In genomic region chr6:113694278-113695077, GRCh38 we compare ENCODE assay signal across 15 cellular contexts.
DNase-seq lines count a peak whose midpoint lies in the region; ATAC-seq and TF ChIP-seq lines count a peak whose summit lies in the region.
"Had no signal": no experiment of that assay in that cellular context is flagged by ENCODE, and none has a peak within 500 bp of the region (broad histone marks: within the 10 kb centered on the region; RNA-seq: fewer than 3 reads in every experiment).

No MANE protein-coding gene starts in this region.

- WGBS in GM23248 (ENCODE audit: low coverage in 1 of 2, low lambda C conversion rate in 2 of 2, missing lambda C conversion rate in 2 of 2), 2 experiments, result 26 to 40% methylated on average over 2 of the region's 2 CpGs
- 77% methylated on average over 2 of the region's 2 CpGs for WGBS in esophagus muscularis mucosa

- DNase-seq in GM23248 (peak; percentile 62), Panc1 (ENCODE audit: low read depth, low spot score) (peak; percentile 94), esophagus muscularis mucosa (ENCODE audit: extremely low spot score) (peak; percentile 17), DMS153 treated with DMSO at 0.1 percent for 48 hours (lab: John Stamatoyannopoulos, UW; ENCODE audit: unreplicated experiment) (no peak)
- DNase-seq in CD8-positive, alpha-beta T cell, result no peak
- DNase-seq: activated T-cell treated with anti-CD3 and anti-CD28 coated beads, Interleukin-2, amount 50 U/mL, for 72 hours; anterior cingulate cortex; effector memory CD4-positive, alpha-beta T cell; hippocampal formation; substantia nigra; T-cell had no signal

- peak overlapping the region; percentile 61 for H3K27ac ChIP-seq in GM23248
- no peak overlapping the region for H3K27ac ChIP-seq in Panc1 (ENCODE audit: low read length)
- H3K27ac ChIP-seq in esophagus muscularis mucosa (replicated peaks in 1 of 4), result no peak overlapping the region
- peak overlapping the region; percentile 56 for H3K27ac ChIP-seq in subcutaneous abdominal adipose tissue (ENCODE audit: low read depth, low read length)
- no peak overlapping the region for H3K27ac ChIP-seq in CD8-positive, alpha-beta T cell (ENCODE audit: low read depth, low read length)

- ATAC-seq in Panc1 (peak; percentile 71), GM19035 (IDR thresholded peaks at IDR 0.05; ENCODE audit: unreplicated experiment) (no peak)
- no peak for ATAC-seq in CD8-positive, alpha-beta T cell
- ATAC-seq: activated CD4-positive, CD25-positive, alpha-beta regulatory T cell treated with anti-CD3 and anti-CD28 coated beads, Interleukin-2, amount 50 U/mL, for 24 hours; activated T-cell treated with anti-CD3 and anti-CD28 coated beads, Interleukin-2, amount 50 U/mL, for 72 hours; T-cell had no signal

- H3K9ac ChIP-seq in GM23248 (peak overlapping the region; percentile 31; the same call in 1 of the 2 replicates), subcutaneous abdominal adipose tissue (ENCODE audit: low read length in 5 of 5) (no peak overlapping the region)

- H3K4me1 ChIP-seq in GM23248 (ENCODE audit: insufficient read depth), result peaks cover 57% of the 10 kb centered on the region
- no peaks in the 10 kb centered on the region for H3K4me1 ChIP-seq in Panc1 (ENCODE audit: control insufficient read depth, insufficient read depth, low read length)
- no peaks in the 10 kb centered on the region for H3K4me1 ChIP-seq in esophagus muscularis mucosa
- peaks cover 0 to 14% (median 6%) of the 10 kb centered on the region in 5 donors for H3K4me1 ChIP-seq in subcutaneous abdominal adipose tissue (ENCODE audit: control insufficient read depth in 5 of 5, insufficient read depth in 5 of 5, low read length in 5 of 5)
- H3K4me1 ChIP-seq in CD8-positive, alpha-beta T cell (ENCODE audit: insufficient read depth, low read length), result no peaks in the 10 kb centered on the region

- H3K36me3 ChIP-seq in GM23248 (ENCODE audit: low read depth) (no peaks in the 10 kb centered on the region), Panc1 (ENCODE audit: control insufficient read depth, insufficient read depth, low read length) (no peaks in the 10 kb centered on the region), esophagus muscularis mucosa (no peaks in the 10 kb centered on the region), subcutaneous abdominal adipose tissue (ENCODE audit: control insufficient read depth in 5 of 5, insufficient read depth in 5 of 5, low read length in 5 of 5) (no peaks in the 10 kb centered on the region)
- no peaks in the 10 kb centered on the region for H3K36me3 ChIP-seq in CD8-positive, alpha-beta T cell (ENCODE audit: insufficient read depth, low read length)

- H3K4me3 Mint-ChIP-seq in CD8-positive, alpha-beta T cell, result no peak overlapping the region
- H3K4me3 Mint-ChIP-seq: activated T-cell treated with anti-CD3 and anti-CD28 coated beads, Interleukin-2, amount 50 U/mL, for 72 hours; nephron; T-cell had no signal

- no peak overlapping the region for H3K4me3 ChIP-seq in GM23248
- no peak overlapping the region for H3K4me3 ChIP-seq in Panc1 (ENCODE audit: low read depth in 2 of 2, low read length in 2 of 2)
- H3K4me3 ChIP-seq in esophagus muscularis mucosa, result no peak overlapping the region
- H3K4me3 ChIP-seq in subcutaneous abdominal adipose tissue (ENCODE audit: low read depth in 1 of 5, low read length in 5 of 5), result no peak overlapping the region
- no peak overlapping the region for H3K4me3 ChIP-seq in CD8-positive, alpha-beta T cell (ENCODE audit: low read depth, low read length)

- CTCF ChIA-PET in Panc1 (lab: Charles Lee), result no interaction called here
- CTCF ChIA-PET in CD8-positive, alpha-beta T cell (lab: Charles Lee), result no interaction called here

- H3K9me3 ChIP-seq in GM23248 (ENCODE audit: low read depth) (no peaks in the 10 kb centered on the region), Panc1 (ENCODE audit: control insufficient read depth, insufficient read depth, low read depth, low read length) (no peaks in the 10 kb centered on the region), esophagus muscularis mucosa (no peaks in the 10 kb centered on the region), subcutaneous abdominal adipose tissue (ENCODE audit: control insufficient read depth in 5 of 5, low read length in 5 of 5) (no peaks in the 10 kb centered on the region)
- no peaks in the 10 kb centered on the region for H3K9me3 ChIP-seq in CD8-positive, alpha-beta T cell (ENCODE audit: low read length)

- in situ Hi-C loops in GM23248 (cut with MboI) (loop anchor here (10.0 kb wide), 1 partner anchor 160 kb away; the partner anchor contains the start of gene MARCKS), Panc1 (cut with HindIII; ENCODE audit: low pct_unique_long_range_greater_than_20kb, low sequenced_read_pairs) (no loop called here)

- no peaks in the 10 kb centered on the region for H3K27me3 Mint-ChIP-seq in CD8-positive, alpha-beta T cell (ENCODE audit: low read depth)
- H3K27me3 Mint-ChIP-seq: T-cell had no signal

- peak overlapping the region; percentile 49 for H3K4me2 ChIP-seq in GM23248 (ENCODE audit: unreplicated experiment)

- intact Hi-C loops in Panc1 (cut with micrococcal nuclease; ENCODE audit: unreplicated experiment) (no loop called here), esophagus muscularis mucosa (cut with DNase I) (no loop called here)
- intact Hi-C loops in CD8-positive, alpha-beta T cell (cut with DNase I, micrococcal nuclease), result no loop called here

- peaks cover 24% of the 10 kb centered on the region for H3F3A ChIP-seq in GM23248 (ENCODE audit: insufficient read depth)

- H3K9me2 ChIP-seq in GM23248 (ENCODE audit: insufficient read depth), result no peaks in the 10 kb centered on the region

- POLR2A ChIA-PET in Panc1 (lab: Charles Lee), result no interaction called here
- POLR2A ChIA-PET in CD8-positive, alpha-beta T cell (lab: Charles Lee), result no interaction called here

- BruUV-seq in Panc1 (replicated peaks; lab: Mats Ljungman, UMichigan), result no TSS peak

- no peak for TF ChIP-seq CTCF in Panc1 (IDR thresholded peaks at IDR 0.05)
- TF ChIP-seq CTCF in esophagus muscularis mucosa (IDR thresholded peaks at IDR 0.05), result no peak
- no peak for TF ChIP-seq CTCF in CD8-positive, alpha-beta T cell (IDR thresholded peaks at IDR 0.05)

- no peak for TF ChIP-seq POLR2A in esophagus muscularis mucosa (IDR thresholded peaks at IDR 0.05; ENCODE audit: low read depth)

- no peak overlapping the region for H2AFZ ChIP-seq in GM23248

- H3K27ac Mint-ChIP-seq in CD8-positive, alpha-beta T cell, result no peak overlapping the region
- H3K27ac Mint-ChIP-seq: activated T-cell treated with anti-CD3 and anti-CD28 coated beads, Interleukin-2, amount 50 U/mL, for 72 hours; nephron; T-cell had no signal

- TF ChIP-seq EP300 in esophagus muscularis mucosa (IDR thresholded peaks at IDR 0.05), result no peak

- H3K27me3 ChIP-seq in GM23248 (replicated peaks; ENCODE audit: insufficient read depth) (peaks cover 3% of the 10 kb centered on the region), Panc1 (ENCODE audit: control insufficient read depth, insufficient read depth, low read length) (no peaks in the 10 kb centered on the region; the same call in 1 of the 2 replicates), esophagus muscularis mucosa (no peaks in the 10 kb centered on the region), subcutaneous abdominal adipose tissue (ENCODE audit: control insufficient read depth in 5 of 5, insufficient read depth in 4 of 5, low read length in 5 of 5) (no peaks in the 10 kb centered on the region)
- no peaks in the 10 kb centered on the region for H3K27me3 ChIP-seq in CD8-positive, alpha-beta T cell (ENCODE audit: insufficient read depth, low read length)

- H3K36me3 Mint-ChIP-seq in CD8-positive, alpha-beta T cell, result no peaks in the 10 kb centered on the region
- H3K36me3 Mint-ChIP-seq: T-cell had no signal

- H3K9me3 Mint-ChIP-seq in CD8-positive, alpha-beta T cell, result no peaks in the 10 kb centered on the region
- H3K9me3 Mint-ChIP-seq: T-cell had no signal

- H3K79me2 ChIP-seq in GM23248 (ENCODE audit: insufficient read depth), result no peaks in the 10 kb centered on the region

- no peaks in the 10 kb centered on the region for H3K4me1 Mint-ChIP-seq in CD8-positive, alpha-beta T cell (ENCODE audit: low read depth)
- H3K4me1 Mint-ChIP-seq: T-cell had no signal

- H4K20me1 ChIP-seq in GM23248 (ENCODE audit: insufficient read depth), result no peaks in the 10 kb centered on the region

Comparison
In these comparisons a context has a peak if more than half of its experiments do, and no peak if none do; other contexts are left out.
1. DNase-seq: peak in GM23248 (single experiment), Panc1 (single experiment) and esophagus muscularis mucosa (single experiment); none in CD8-positive, alpha-beta T cell (0 of 7) and DMS153 treated with DMSO at 0.1 percent for 48 hours (single experiment).
2. H3K27ac ChIP-seq: peak in GM23248 (single experiment) and subcutaneous abdominal adipose tissue (single experiment); none in Panc1 (single experiment), esophagus muscularis mucosa (0 of 4) and CD8-positive, alpha-beta T cell (single experiment).